In genomic region chr9:76528642-76529190, GRCh38 we compare ENCODE assay signal across 27 cellular contexts.
"Had no signal": no experiment of that assay in that cellular context is flagged by ENCODE, and none has a peak within 500 bp of the region (broad histone marks: within the 10 kb centered on the region; RNA-seq: fewer than 3 reads in every experiment).

No MANE protein-coding gene starts in this region.

- H3K4me3 ChIP-seq: colonic mucosa, esophagus muscularis mucosa, gastroesophageal sphincter, heart left ventricle, hepatocyte, left lung, mucosa of descending colon, prostate gland, right atrium auricular region, sigmoid colon, stomach, tibial artery, upper lobe of right lung, uterus had no signal

- H3K9me3 ChIP-seq: colonic mucosa, esophagus muscularis mucosa, gastroesophageal sphincter, left lung, mucosa of descending colon, prostate gland, right atrium auricular region, sigmoid colon, stomach, tibial artery, upper lobe of right lung, uterus had no signal

- H3K27me3 ChIP-seq: colonic mucosa, foreskin keratinocyte, heart left ventricle, hepatocyte, left lung, right atrium auricular region, sigmoid colon, stomach, upper lobe of right lung, uterus had no signal

- H3K9me3 Mint-ChIP-seq: dendritic cell treated with granulocyte-macrophage colony-stimulating factor and Interleukin-4, amounts not matched to agents 40 ng/mL and 50 ng/mL, for 4 days; mesothelial cell of epicardium; natural killer cell treated with Interleukin-12 subunit alpha and Interleukin-12 subunit beta and Interleukin-15 and Interleukin-18, amount 100 ng/mL, for 72 hours; stimulated activated effector memory CD8-positive, alpha-beta T cell treated with anti-CD3 and anti-CD28 coated beads, Interleukin-12 subunit alpha, Interleukin-12 subunit beta, amount 100 ng/mL, for 72 hours had no signal

- H3K27me3 Mint-ChIP-seq: dendritic cell treated with granulocyte-macrophage colony-stimulating factor and Interleukin-4, amounts not matched to agents 40 ng/mL and 50 ng/mL, for 4 days; naive B cell; natural killer cell treated with Interleukin-12 subunit alpha and Interleukin-12 subunit beta and Interleukin-15 and Interleukin-18, amount 100 ng/mL, for 72 hours had no signal

- H3K27ac ChIP-seq: colonic mucosa, esophagus muscularis mucosa, foreskin keratinocyte, gastroesophageal sphincter, heart left ventricle, hepatocyte, left lung, prostate gland, right atrium auricular region, sigmoid colon, stomach, tibial artery, upper lobe of right lung, uterus had no signal

- H3K36me3 ChIP-seq: colonic mucosa, esophagus muscularis mucosa, gastroesophageal sphincter, heart left ventricle, left lung, prostate gland, right atrium auricular region, sigmoid colon, stomach, tibial artery, upper lobe of right lung, uterus had no signal

- H3K27ac Mint-ChIP-seq: mesothelial cell of epicardium; stimulated activated effector memory CD8-positive, alpha-beta T cell treated with anti-CD3 and anti-CD28 coated beads, Interleukin-12 subunit alpha, Interleukin-12 subunit beta, amount 100 ng/mL, for 72 hours had no signal

- H3K4me1 Mint-ChIP-seq: neural crest cell had no signal

- H3K4me1 ChIP-seq: colonic mucosa, foreskin keratinocyte, gastroesophageal sphincter, prostate gland, sigmoid colon, uterus had no signal

- H3K4me3 Mint-ChIP-seq: dendritic cell treated with granulocyte-macrophage colony-stimulating factor and Interleukin-4, amounts not matched to agents 40 ng/mL and 50 ng/mL, for 4 days; mesothelial cell of epicardium; natural killer cell treated with Interleukin-12 subunit alpha and Interleukin-12 subunit beta and Interleukin-15 and Interleukin-18, amount 100 ng/mL, for 72 hours; neural crest cell; stimulated activated effector memory CD8-positive, alpha-beta T cell treated with anti-CD3 and anti-CD28 coated beads, Interleukin-12 subunit alpha, Interleukin-12 subunit beta, amount 100 ng/mL, for 72 hours had no signal

- H3K36me3 Mint-ChIP-seq: mesothelial cell of epicardium; natural killer cell treated with Interleukin-12 subunit alpha and Interleukin-12 subunit beta and Interleukin-15 and Interleukin-18, amount 100 ng/mL, for 72 hours; stimulated activated effector memory CD8-positive, alpha-beta T cell treated with anti-CD3 and anti-CD28 coated beads, Interleukin-12 subunit alpha, Interleukin-12 subunit beta, amount 100 ng/mL, for 72 hours had no signal

- DNase-seq: colonic mucosa; effector memory CD4-positive, alpha-beta T cell; foreskin keratinocyte; heart left ventricle; left cardiac atrium; left lung; mesenchymal stem cell; mucosa of descending colon; naive B cell; sigmoid colon; stimulated activated CD4-positive, alpha-beta T cell treated with anti-CD3 and anti-CD28 coated beads, Interleukin-2, amount 100 ng/mL, for 24 hours; stimulated activated CD4-positive, alpha-beta T cell treated with anti-CD3 and anti-CD28 coated beads, Interleukin-4, amount 100 ng/mL, for 24 hours; stimulated activated naive CD4-positive, alpha-beta T cell treated with Interleukin-2 at 50 U/mL for 16 hours; stomach; tibial artery; upper lobe of right lung; uterus had no signal
